Comparison of ENCODE assay signal across 10 cellular contexts in genomic region chr2:221704442-221704841, GRCh38.
"Had no signal": no experiment of that assay in that cellular context is flagged by ENCODE, and none has a peak within 500 bp of the region (broad histone marks: within the 10 kb centered on the region; RNA-seq: fewer than 3 reads in every experiment).

No MANE protein-coding gene starts in this region.

- H3K4me3 Mint-ChIP-seq: IgD-negative memory B cell had no signal

- FAIRE-seq: HepG2, HTR-8/SVneo, K562 had no signal

- H3K27ac ChIP-seq: HL-60, KMS-11 had no signal

- H3K4me3 ChIP-seq: K562 had no signal

- H3K4me1 Mint-ChIP-seq: IgD-negative memory B cell had no signal

- H3K27me3 Mint-ChIP-seq: IgD-negative memory B cell had no signal

- H3K36me3 Mint-ChIP-seq: IgD-negative memory B cell had no signal

- DNase-seq: IMR-90, Karpas-422, KBM-7, KG1 had no signal

- ATAC-seq: HepG2, K562 had no signal
